ENCODE assay signal across 8 cellular contexts in the genomic region with DNA sequence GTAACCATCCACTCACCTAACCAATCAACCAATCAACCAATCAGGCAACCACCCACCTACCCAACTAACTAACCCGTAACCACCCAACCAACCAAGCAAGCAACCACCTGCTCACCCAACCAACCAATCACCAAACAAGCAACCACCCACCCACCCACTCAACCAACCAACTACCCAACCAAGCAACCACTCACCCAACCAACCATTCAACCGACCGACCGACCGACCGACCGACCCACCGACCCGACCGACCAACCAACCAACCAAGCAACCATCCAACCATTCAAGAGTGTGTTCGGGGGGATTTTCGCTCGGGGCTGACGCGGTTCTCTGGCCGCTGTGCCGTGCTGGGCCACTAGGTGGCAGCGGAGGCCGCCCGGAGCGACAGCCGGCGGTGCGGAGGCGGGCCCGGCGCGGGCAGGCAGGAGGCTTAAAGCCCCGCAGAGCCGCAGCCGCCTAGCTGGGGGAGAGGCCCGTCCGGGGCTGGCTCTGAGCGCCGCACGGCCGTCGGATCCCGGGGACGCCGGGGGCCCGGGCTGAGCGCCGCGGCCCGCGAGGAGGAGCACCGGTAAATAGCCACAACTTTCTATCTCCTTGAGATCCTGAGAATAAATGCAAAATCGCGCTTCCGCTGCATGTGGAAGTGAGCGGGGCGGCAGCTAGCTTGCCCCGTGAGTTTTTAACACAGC. TPM values are rescaled to one million over a fixed set of nuclear protein-coding genes. Genes with fewer than 3 reads are reported as not detected.
DNase-seq lines count a peak whose midpoint lies in the region; TF ChIP-seq lines count a peak whose summit lies in the region.

Gene MC5R (plus strand): TSS at position 443 of the 689 bp plus-strand sequence. CDS start 1,617 bp downstream, outside the sequence.

- DNase-seq in GM10266 (ENCODE audit: extremely low spot score), result peak; percentile 89
- peak; percentile 96 for DNase-seq in H7
- DNase-seq in M059J (ENCODE audit: low read depth), result peak; percentile 17
- peak; percentile 47 for DNase-seq in MCF 10A (ENCODE audit: unreplicated experiment)
- DNase-seq in islet precursor cell, result peak; percentile 74
- peak; percentile 32 to 59 for DNase-seq in stimulated activated CD4-positive, alpha-beta T cell treated with anti-CD3 and anti-CD28 coated beads, Interleukin-15, amount 100 ng/mL, for 48 hours (ENCODE audit: low read depth in 2 of 2)
- DNase-seq in NCI-H2029 treated with DMSO at 0.1 percent for 48 hours (lab: John Stamatoyannopoulos, UW), result no peak

- no peak within 1 kb of the TSS for H3K27ac ChIP-seq in VCaP

- H3K27me3 ChIP-seq in H7 (ENCODE audit: control insufficient read depth, insufficient read depth, low read length), result peaks cover 7% of the 10 kb centered on the region

- H3K27me3 Mint-ChIP-seq in MCF 10A (ENCODE audit: insufficient read depth, unreplicated experiment), result peaks cover 28% of the 10 kb centered on the region

- POLR2A ChIA-PET in MCF 10A (lab: Yijun Ruan, JAX), result interaction anchor here (1.0 to 1.6 kb wide), 2 partner anchors 9 to 261 kb away, joined by 3 to 6 read pairs; no protein-coding TSS in a partner anchor

- H3K36me3 Mint-ChIP-seq in MCF 10A (ENCODE audit: insufficient read depth, unreplicated experiment), result no peaks in the 10 kb centered on the region

- intact Hi-C loops in MCF 10A (cut with micrococcal nuclease), result loop anchor here (1.0 kb wide), 1 partner anchor 262 kb away; no protein-coding TSS in a partner anchor

- peak within 1 kb of the TSS; percentile 38 for H3K4me3 Mint-ChIP-seq in MCF 10A (ENCODE audit: unreplicated experiment)

- TF ChIP-seq CTCF in GM10266 (IDR thresholded peaks at IDR 0.05; ENCODE audit: control insufficient read depth, insufficient read depth, low read depth, missing control alignments) (peak; percentile 100), VCaP (conservative IDR thresholded peaks at IDR 0.05) (peak; percentile 96), MCF 10A (IDR thresholded peaks at IDR 0.05; ENCODE audit: unreplicated experiment) (peak; percentile 90)

- H3K4me1 Mint-ChIP-seq in MCF 10A (ENCODE audit: insufficient read depth, unreplicated experiment), result peaks cover 9% of the 10 kb centered on the region

- CTCF ChIA-PET in MCF 10A (lab: Yijun Ruan, JAX), result interaction anchor here (0.5 to 4.2 kb wide), 21 partner anchors 8 to 1598 kb away, joined by 3 to 43 read pairs (median 4); no protein-coding TSS in a partner anchor

- no peak within 1 kb of the TSS for H3K27ac Mint-ChIP-seq in MCF 10A (ENCODE audit: low read depth, unreplicated experiment)

- H3K36me3 ChIP-seq in H7 (replicated peaks; ENCODE audit: control insufficient read depth, insufficient read depth, low read length), result no peaks in the 10 kb centered on the region

- H3K9me3 Mint-ChIP-seq in MCF 10A (ENCODE audit: unreplicated experiment), result no peaks in the 10 kb centered on the region

- no TSS peak for BruUV-seq in MCF 10A (replicated peaks; lab: Mats Ljungman, UMichigan)

- peak within 1 kb of the TSS; percentile 29; the same call in 1 of the 2 replicates for H3K4me3 ChIP-seq in H7 (ENCODE audit: insufficient read depth, low read depth, low read length)

RNA-seq across cellular contexts. Expression of gene MC5R, which starts in this region (rescaled TPM):
- 0.37 TPM in 1 of 2 replicates, not detected in the other for total RNA-seq in H7 (2014; rRNA removed; shearing (Covaris generic))
- not detected in 2 replicates for total RNA-seq in M059J (2014; rRNA removed; shearing (Covaris generic))
- not detected in 2 replicates for total RNA-seq in MCF 10A (2022)

Comparison
In these comparisons a context has a peak if more than half of its experiments do, and no peak if none do; other contexts are left out.
1. Peak in DNase-seq and H3K4me3 ChIP-seq in H7; RNA of the gene not detected or under 1 TPM.
2. Peak in DNase-seq in M059J; RNA of the gene not detected or under 1 TPM.
3. Peak in DNase-seq in MCF 10A; RNA of the gene not detected or under 1 TPM.